Comparison of ENCODE assay signal across 8 cellular contexts in genomic region chr1:155137129-155137528, GRCh38. TPM values are rescaled to one million over a fixed set of nuclear protein-coding genes. Genes with fewer than 3 reads are reported as not detected.
DNase-seq lines count a peak whose midpoint lies in the region; ATAC-seq and TF ChIP-seq lines count a peak whose summit lies in the region.

No MANE protein-coding gene starts in this region.

- H3K4me1 Mint-ChIP-seq in MCF 10A (ENCODE audit: insufficient read depth, unreplicated experiment): peaks cover 35% of the 10 kb centered on the region

- H3K27ac ChIP-seq in heart right ventricle (peak overlapping the region in 9 of 10 donors; percentile 90 to 100 (median 99)), mesendoderm (ENCODE audit: low read depth, low read length) (no peak overlapping the region), vagina (peak overlapping the region; percentile 97)

- H3K9me3 Mint-ChIP-seq in MCF 10A (ENCODE audit: unreplicated experiment): no peaks in the 10 kb centered on the region

- no peak overlapping the region for H3K23ac ChIP-seq in mesendoderm (ENCODE audit: low read length)

- H3K18ac ChIP-seq in mesendoderm (ENCODE audit: low read length): no peak overlapping the region

- ATAC-seq in heart right ventricle (no peak), Right ventricle myocardium superior (ENCODE audit: poor library complexity) (no peak)

- POLR2A ChIA-PET in MCF 10A (lab: Yijun Ruan, JAX): interaction anchor here (0.6 to 8.1 kb wide), 11 partner anchors 12 to 153 kb away, joined by 3 to 238 read pairs (median 7); partner anchors contain the start of genes EFNA1, FLAD1, KRTCAP2 and TRIM46

- CTCF ChIA-PET in MCF 10A (lab: Yijun Ruan, JAX): interaction anchor here (0.6 to 14.0 kb wide), 13 partner anchors 8 to 1249 kb away, joined by 3 to 161 read pairs (median 5); partner anchors contain the start of gene KRTCAP2

- no peaks in the 10 kb centered on the region for H3K79me2 ChIP-seq in mesendoderm (ENCODE audit: control insufficient read depth, insufficient read depth, low read length)

- H2BK5ac ChIP-seq in mesendoderm (ENCODE audit: low read length): no peak overlapping the region

- peaks cover 0 to 50% (median 19%) of the 10 kb centered on the region in 9 donors for H3K36me3 ChIP-seq in heart right ventricle
- no peaks in the 10 kb centered on the region for H3K36me3 ChIP-seq in mesendoderm (ENCODE audit: control insufficient read depth, insufficient read depth, low read length)
- peaks cover 0 to 24% of the 10 kb centered on the region in 2 donors for H3K36me3 ChIP-seq in vagina

- H3K4me3 ChIP-seq in heart right ventricle: peak overlapping the region in 8 of 10 donors; percentile 19 to 76 (median 68)
- no peak overlapping the region for H3K4me3 ChIP-seq in mesendoderm (ENCODE audit: low read length)
- H3K4me3 ChIP-seq in vagina: no peak overlapping the region

- H3K4ac ChIP-seq in mesendoderm (ENCODE audit: low read depth, low read length): no peak overlapping the region

- intact Hi-C loops in heart right ventricle (cut with DNase I): loop anchor here in 2 of 10 donors (5.0 kb wide), 2 partner anchors 35 to 50 kb away; partner anchors contain the start of genes KRTCAP2 (in 1 of the 2) and TRIM46 (in 1 of the 2)
- intact Hi-C loops in Right ventricle myocardium superior (cut with DNase I): no loop called here
- intact Hi-C loops in MCF 10A (cut with micrococcal nuclease): no loop called here
- intact Hi-C loops in vagina (cut with DNase I): no loop called here

- no peaks in the 10 kb centered on the region for H3K27me3 Mint-ChIP-seq in MCF 10A (ENCODE audit: insufficient read depth, unreplicated experiment)

- DNase-seq in heart right ventricle (no peak), Right ventricle myocardium superior (no peak), MCF 10A (ENCODE audit: unreplicated experiment) (peak; percentile 5), mesendoderm (no peak), vagina (ENCODE audit: extremely low spot score in 2 of 2) (no peak), iPS-NIHi7 (ENCODE audit: extremely low spot score) (no peak), GOT3 (lab: John Stamatoyannopoulos, UW) (no peak), occipital lobe (lab: John Stamatoyannopoulos, UW) (no peak)

- H2AK5ac ChIP-seq in mesendoderm (ENCODE audit: low read length): peak overlapping the region; percentile 20

- H3K4me1 ChIP-seq in heart right ventricle (peaks cover 8 to 76% (median 62%) of the 10 kb centered on the region in 9 donors), mesendoderm (ENCODE audit: control insufficient read depth, low read depth, low read length) (peaks cover 3% of the 10 kb centered on the region), vagina (peaks cover 62% of the 10 kb centered on the region)

- H3K9me3 ChIP-seq in heart right ventricle: no peaks in the 10 kb centered on the region
- no peaks in the 10 kb centered on the region for H3K9me3 ChIP-seq in vagina

- H3K27ac Mint-ChIP-seq in MCF 10A (ENCODE audit: low read depth, unreplicated experiment): no peak overlapping the region

- H3K56ac ChIP-seq in mesendoderm (ENCODE audit: low read length): peak overlapping the region; percentile 82

- 32 to 62% methylated on average over 1 of the region's 1 CpG for WGBS in heart right ventricle, 2 donors
- no CpG with 5 or more reads among the region's 1 CpG for WGBS in mesendoderm (ENCODE audit: extremely low coverage, insufficient coverage, low lambda C conversion rate)

- TF ChIP-seq CTCF in heart right ventricle (IDR thresholded peaks at IDR 0.05) (no peak), MCF 10A (IDR thresholded peaks at IDR 0.05; ENCODE audit: unreplicated experiment) (no peak), vagina (IDR thresholded peaks at IDR 0.05) (no peak)

- H3K9ac ChIP-seq in mesendoderm (ENCODE audit: low read length): peak overlapping the region; percentile 72

- peaks cover 68% of the 10 kb centered on the region for H3K36me3 Mint-ChIP-seq in MCF 10A (ENCODE audit: insufficient read depth, unreplicated experiment)

- H2BK120ac ChIP-seq in mesendoderm (ENCODE audit: low read depth, low read length): no peak overlapping the region

- no TSS peak for BruUV-seq in MCF 10A (replicated peaks; lab: Mats Ljungman, UMichigan)

- H4K8ac ChIP-seq in mesendoderm (ENCODE audit: low read depth, low read length): no peak overlapping the region

- H3K79me1 ChIP-seq in mesendoderm (ENCODE audit: low read length): peaks cover 9% of the 10 kb centered on the region

- peak overlapping the region; percentile 80 for H3K4me3 Mint-ChIP-seq in MCF 10A (ENCODE audit: unreplicated experiment)

- H3K4me2 ChIP-seq in mesendoderm (ENCODE audit: low read length): peak overlapping the region; percentile 35

- no peak overlapping the region for H2BK15ac ChIP-seq in mesendoderm (replicated peaks; ENCODE audit: low read depth)

- no peaks in the 10 kb centered on the region for H3K27me3 ChIP-seq in heart right ventricle
- no peaks in the 10 kb centered on the region for H3K27me3 ChIP-seq in mesendoderm (ENCODE audit: insufficient read depth, low read length, poor library complexity)
- H3K27me3 ChIP-seq in vagina: no peaks in the 10 kb centered on the region

- no peak for TF ChIP-seq POLR2A in vagina (IDR thresholded peaks at IDR 0.05)

- no peak overlapping the region for H4K5ac ChIP-seq in mesendoderm (ENCODE audit: low read length)

RNA-seq across cellular contexts. Expression of gene SLC50A1, which starts 1.5 kb away (rescaled TPM):
- total RNA-seq in heart right ventricle (10 to 100 TPM in 2 of 10 donors, 1 to 10 TPM in 8; 5.5 to 16.8 (median 7.9) TPM), Right ventricle myocardium superior (7.1 TPM), MCF 10A (2022) (91.2 and 97.8 TPM in 2 replicates), vagina (11.8 TPM), occipital lobe (6.2 TPM)
- 10 to 100 TPM; 23.2 to 33.7 TPM for polyA plus RNA-seq in heart right ventricle
- polyA plus RNA-seq in mesendoderm (2013, experiment 1 of 2): 23.4 TPM
- 22.4 TPM for polyA plus RNA-seq in mesendoderm (2013, experiment 2 of 2)

RNA-seq across cellular contexts. Expression of gene DPM3, which starts 3.2 kb away (rescaled TPM):
- total RNA-seq in heart right ventricle (10 to 100 TPM; 48.2 to 70.9 (median 53.4) TPM), Right ventricle myocardium superior (49.4 TPM), MCF 10A (2022) (79.7 and 86.4 TPM in 2 replicates), vagina (114 TPM), occipital lobe (12.0 TPM)
- 100 to 1,000 TPM; 144 to 304 TPM for polyA plus RNA-seq in heart right ventricle
- polyA plus RNA-seq in mesendoderm (2013, experiment 1 of 2): 84.8 TPM
- polyA plus RNA-seq in mesendoderm (2013, experiment 2 of 2): 79.1 TPM

RNA-seq across cellular contexts. Expression of gene EFNA1, which starts 9.5 kb away (rescaled TPM):
- total RNA-seq in heart right ventricle (10 to 100 TPM; 28.9 to 50.0 (median 35.6) TPM), Right ventricle myocardium superior (41.5 TPM), MCF 10A (2022) (38.9 and 42.3 TPM in 2 replicates), vagina (57.9 TPM), occipital lobe (2.7 TPM)
- 100 to 1,000 TPM in 1 of 2 donors, 10 to 100 TPM in 1; 44.2 to 104 TPM for polyA plus RNA-seq in heart right ventricle
- polyA plus RNA-seq in mesendoderm (2013, experiment 1 of 2): 2.2 TPM
- 1.9 TPM for polyA plus RNA-seq in mesendoderm (2013, experiment 2 of 2)

RNA-seq across cellular contexts. Expression of gene KRTCAP2, which starts 36.0 kb away (rescaled TPM):
- total RNA-seq in heart right ventricle (100 to 1,000 TPM in 9 of 10 donors, 10 to 100 TPM in 1; 96.1 to 173 (median 114) TPM), Right ventricle myocardium superior (121 TPM), MCF 10A (2022) (313 and 383 TPM in 2 replicates), vagina (117 TPM), occipital lobe (59.0 TPM)
- 100 to 1,000 TPM; 302 to 355 TPM for polyA plus RNA-seq in heart right ventricle
- polyA plus RNA-seq in mesendoderm (2013, experiment 1 of 2): 196 TPM
- 199 TPM for polyA plus RNA-seq in mesendoderm (2013, experiment 2 of 2)

RNA-seq across cellular contexts. Expression of gene TRIM46, which starts 36.5 kb away (rescaled TPM):
- total RNA-seq in heart right ventricle (under 1 TPM in 2 of 10 donors, not detected in 8; 0.10 to 0.35 TPM), Right ventricle myocardium superior (0.08 TPM), MCF 10A (2022) (0.21 and 0.32 TPM in 2 replicates), vagina (2.7 TPM), occipital lobe (21.1 TPM)
- under 1 TPM; 0.04 to 0.07 TPM for polyA plus RNA-seq in heart right ventricle
- polyA plus RNA-seq in mesendoderm (2013, experiment 1 of 2): 1.8 TPM
- 2.0 TPM for polyA plus RNA-seq in mesendoderm (2013, experiment 2 of 2)

Comparison
In these comparisons a context has a peak if more than half of its experiments do, and no peak if none do; other contexts are left out.
1. H3K4me3 ChIP-seq: peak in heart right ventricle (8 of 10); none in mesendoderm (single experiment) and vagina (0 of 2).